ENCODE assay signal across 8 cellular contexts in the genomic region with DNA sequence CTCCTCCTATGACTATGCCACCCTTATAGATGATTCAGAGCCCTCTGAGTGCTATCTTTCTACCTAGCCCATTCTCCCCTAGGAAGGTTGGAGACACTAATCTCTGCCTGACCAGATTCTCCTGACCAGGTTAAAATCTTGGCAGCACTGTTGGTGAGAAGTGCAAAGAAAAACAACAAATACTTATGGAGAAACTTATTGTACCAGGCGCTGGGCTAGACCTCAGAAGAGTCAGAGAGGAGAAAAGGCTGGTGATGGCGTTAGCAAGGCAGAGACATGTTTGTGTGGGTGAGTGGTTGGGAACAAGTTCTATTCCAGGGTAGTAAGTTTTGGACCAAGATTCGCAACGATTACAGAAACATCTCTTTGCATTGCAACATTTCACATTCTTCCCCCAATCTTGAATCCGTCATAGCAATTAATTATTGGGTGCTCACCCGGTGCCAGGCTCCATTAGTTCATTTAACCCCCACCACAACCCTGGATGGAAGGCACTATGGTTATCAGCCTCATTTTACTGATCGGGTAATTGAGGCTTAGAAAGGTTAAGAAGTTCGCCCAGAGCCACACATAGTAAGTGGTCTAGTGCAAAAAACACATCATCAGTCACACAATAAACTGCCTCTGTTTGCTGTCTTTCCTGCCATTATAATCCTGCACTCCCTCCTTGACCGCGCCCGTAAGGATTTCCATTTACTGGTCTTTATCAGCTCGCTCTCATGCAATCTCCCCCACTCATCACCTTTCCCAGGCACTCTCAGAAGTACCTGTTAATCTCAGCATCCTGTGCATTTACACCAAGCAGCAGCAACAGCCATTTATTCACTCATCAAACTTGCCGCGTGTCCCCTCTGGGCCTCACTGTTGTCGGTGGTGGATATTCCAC. TPM values are rescaled to one million over a fixed set of nuclear protein-coding genes. Genes with fewer than 3 reads are reported as not detected.
A peak's percentile ranks its signal among the peaks of the same experiment; 100 is the strongest.
DNase-seq lines count a peak whose midpoint lies in the region; ATAC-seq and TF ChIP-seq lines count a peak whose summit lies in the region.

No MANE protein-coding gene starts in this region.

- TF ChIP-seq CTCF in HFF-Myc (IDR thresholded peaks at IDR 0.05; ENCODE audit: low read depth, low read length, missing control alignments) (no peak), glutamatergic neuron (IDR thresholded peaks at IDR 0.05; ENCODE audit: partially characterized antibody, unreplicated experiment) (no peak)

- no peak for DNase-seq in HFF-Myc (ENCODE audit: extremely low read depth, low read depth)
- no peak for DNase-seq in T-helper 17 cell
- no peak for DNase-seq in glutamatergic neuron
- DNase-seq in stimulated activated effector memory CD8-positive, alpha-beta T cell treated with anti-CD3 and anti-CD28 coated beads, Interleukin-12 subunit alpha, Interleukin-12 subunit beta, amount 100 ng/mL, for 72 hours (ENCODE audit: low spot score in 2 of 2), result no peak
- no peak for DNase-seq in NCI-H345 (lab: John Stamatoyannopoulos, UW)
- DNase-seq in NCI-H2029 (lab: John Stamatoyannopoulos, UW), result no peak
- no peak for DNase-seq in NCI-H1930 (lab: John Stamatoyannopoulos, UW)

- no peaks in the 10 kb centered on the region for H3K9me3 ChIP-seq in T-helper 17 cell (ENCODE audit: control insufficient read depth, low read length, poor library complexity, severe bottlenecking)

- H3K27me3 Mint-ChIP-seq in T-helper 17 cell (peaks cover 18% of the 10 kb centered on the region), glutamatergic neuron (ENCODE audit: unreplicated experiment) (peaks cover 7% of the 10 kb centered on the region)

- H3K27ac Mint-ChIP-seq in T-helper 17 cell, result no peak overlapping the region
- H3K27ac Mint-ChIP-seq in glutamatergic neuron (ENCODE audit: unreplicated experiment), result peak overlapping the region; percentile 16
- H3K27ac Mint-ChIP-seq in stimulated activated effector memory CD8-positive, alpha-beta T cell treated with anti-CD3 and anti-CD28 coated beads, Interleukin-12 subunit alpha, Interleukin-12 subunit beta, amount 100 ng/mL, for 72 hours, result peak overlapping the region; percentile 74

- peak overlapping the region; percentile 60 for H3K4me3 ChIP-seq in HFF-Myc (replicated peaks; ENCODE audit: low read depth, low read length)

- H3K36me3 Mint-ChIP-seq in T-helper 17 cell (ENCODE audit: low read depth) (peaks cover 3% of the 10 kb centered on the region), glutamatergic neuron (ENCODE audit: unreplicated experiment) (no peaks in the 10 kb centered on the region)
- peaks cover 6% of the 10 kb centered on the region for H3K36me3 Mint-ChIP-seq in stimulated activated effector memory CD8-positive, alpha-beta T cell treated with anti-CD3 and anti-CD28 coated beads, Interleukin-12 subunit alpha, Interleukin-12 subunit beta, amount 100 ng/mL, for 72 hours

- ATAC-seq in T-helper 17 cell, result no peak
- no peak for ATAC-seq in stimulated activated effector memory CD8-positive, alpha-beta T cell treated with anti-CD3 and anti-CD28 coated beads, Interleukin-12 subunit alpha, Interleukin-12 subunit beta, amount 100 ng/mL, for 72 hours
- no peak for ATAC-seq in HG03108 (IDR thresholded peaks at IDR 0.05; ENCODE audit: unreplicated experiment)

- no peaks in the 10 kb centered on the region for H3K9me3 Mint-ChIP-seq in glutamatergic neuron (ENCODE audit: unreplicated experiment)
- H3K9me3 Mint-ChIP-seq in stimulated activated effector memory CD8-positive, alpha-beta T cell treated with anti-CD3 and anti-CD28 coated beads, Interleukin-12 subunit alpha, Interleukin-12 subunit beta, amount 100 ng/mL, for 72 hours, result no peaks in the 10 kb centered on the region

- H3K4me1 Mint-ChIP-seq in T-helper 17 cell, result peaks cover 21% of the 10 kb centered on the region
- H3K4me1 Mint-ChIP-seq in glutamatergic neuron (ENCODE audit: low read depth, unreplicated experiment), result peaks cover 19% of the 10 kb centered on the region
- H3K4me1 Mint-ChIP-seq in stimulated activated effector memory CD8-positive, alpha-beta T cell treated with anti-CD3 and anti-CD28 coated beads, Interleukin-12 subunit alpha, Interleukin-12 subunit beta, amount 100 ng/mL, for 72 hours, result peaks cover 37% of the 10 kb centered on the region

- H3K4me3 Mint-ChIP-seq in T-helper 17 cell (peak overlapping the region; percentile 90), glutamatergic neuron (ENCODE audit: unreplicated experiment) (peak overlapping the region; percentile 63)
- peak overlapping the region; percentile 69 for H3K4me3 Mint-ChIP-seq in stimulated activated effector memory CD8-positive, alpha-beta T cell treated with anti-CD3 and anti-CD28 coated beads, Interleukin-12 subunit alpha, Interleukin-12 subunit beta, amount 100 ng/mL, for 72 hours

RNA-seq across cellular contexts. Expression of gene TSPAN3, which starts 0.7 kb away (rescaled TPM):
- total RNA-seq in T-helper 17 cell (10 to 100 TPM; 10.6 to 11.0 TPM), glutamatergic neuron (ENCODE audit: unreplicated experiment) (190 TPM)

Comparison
In these comparisons a context has a peak if more than half of its experiments do, and no peak if none do; other contexts are left out.
1. RNA of gene TSPAN3, which starts 0.7 kb away (total RNA-seq): 190 TPM in glutamatergic neuron (single experiment); 10.6 to 11.0 TPM in T-helper 17 cell; every median in the first group is over 10 times any median in the second.
2. Peak in every context shown above with its lines, with median percentiles within 50 percentile points of each other: H3K4me3 Mint-ChIP-seq.